17 cellular contexts compared by ENCODE assay signal in genomic region chr5:73278693-73279092, GRCh38.
DNase-seq lines count a peak whose midpoint lies in the region; ATAC-seq and TF ChIP-seq lines count a peak whose summit lies in the region.
"Had no signal": no experiment of that assay in that cellular context is flagged by ENCODE, and none has a peak within 500 bp of the region (broad histone marks: within the 10 kb centered on the region; RNA-seq: fewer than 3 reads in every experiment).

No MANE protein-coding gene starts in this region.

- no peak overlapping the region for H3K4me3 ChIP-seq in PC-3 (ENCODE audit: low read length)
- H3K4me3 ChIP-seq: transverse colon had no signal

- DNase-seq in Calu3 (peak; percentile 75), LoVo (ENCODE audit: low spot score) (peak; percentile 53), PC-3 (peak; percentile 79), glutamatergic neuron (no peak), hippocampal formation (lab: John Stamatoyannopoulos, UW) (no peak), middle frontal gyrus (ENCODE audit: extremely low spot score, low spot score) (no peak)
- DNase-seq in CD4-positive, alpha-beta T cell, result no peak
- no peak for DNase-seq in activated CD4-positive, alpha-beta T cell treated with anti-CD3 and anti-CD28 coated beads for 4 hours
- DNase-seq: activated CD8-positive, alpha-beta T cell treated with anti-CD3 and anti-CD28 coated beads for 36 hours; head of caudate nucleus; NCI-H526 treated with DMSO at 0.1 percent for 48 hours; stimulated activated CD4-positive, alpha-beta T cell treated with anti-CD3 and anti-CD28 coated beads, Interleukin-4, amount 100 ng/mL, for 4 hours; T-helper 1 cell; transverse colon; WERI-Rb-1 had no signal

- H3K27ac Mint-ChIP-seq in Calu3 (ENCODE audit: unreplicated experiment) (no peak overlapping the region), glutamatergic neuron (ENCODE audit: unreplicated experiment) (peak overlapping the region; percentile 56)
- H3K27ac Mint-ChIP-seq in CD4-positive, alpha-beta T cell, result no peak overlapping the region
- H3K27ac Mint-ChIP-seq: activated CD8-positive, alpha-beta T cell treated with anti-CD3 and anti-CD28 coated beads for 36 hours; activated T-helper 1 cell treated with anti-CD3 and anti-CD28 coated beads, Interleukin-12 subunit alpha, Interleukin-12 subunit beta, Interleukin-2, Interleukin-4 antibody, amounts not matched to agents 30 ng/mL and 10 ng/mL and 1 ng/mL, durations not matched to agents 14 hours and 24 hours and 36 hours; IgD-negative memory B cell had no signal

- CTCF ChIA-PET in Calu3 (lab: Charles Lee) (interaction anchor here (1.1 kb wide), 1 partner anchor 62 kb away, joined by 4 read pairs; no protein-coding TSS in a partner anchor), PC-3 (lab: Charles Lee) (no interaction called here)
- CTCF ChIA-PET in CD4-positive, alpha-beta T cell (lab: Charles Lee), result no interaction called here

- H3K9me3 ChIP-seq in PC-3 (ENCODE audit: low read length), result no peaks in the 10 kb centered on the region
- H3K9me3 ChIP-seq in CD4-positive, alpha-beta T cell (ENCODE audit: control insufficient read depth, low read length), result no peaks in the 10 kb centered on the region
- H3K9me3 ChIP-seq: transverse colon had no signal

- H3K4me2 ChIP-seq in PC-3 (ENCODE audit: low read length), result no peak overlapping the region

- H4K20me1 ChIP-seq in PC-3 (ENCODE audit: low read length), result no peaks in the 10 kb centered on the region

- no peaks in the 10 kb centered on the region for H3K79me2 ChIP-seq in PC-3 (ENCODE audit: low read length)

- H3K9me2 ChIP-seq in PC-3 (replicated peaks; ENCODE audit: low read length), result no peaks in the 10 kb centered on the region

- POLR2A ChIA-PET in PC-3 (lab: Charles Lee; ENCODE audit: unreplicated experiment), result no interaction called here
- POLR2A ChIA-PET in CD4-positive, alpha-beta T cell (lab: Charles Lee), result no interaction called here

- H3K4me3 Mint-ChIP-seq in Calu3 (ENCODE audit: low read depth, unreplicated experiment) (no peak overlapping the region), glutamatergic neuron (ENCODE audit: unreplicated experiment) (no peak overlapping the region)
- no peak overlapping the region for H3K4me3 Mint-ChIP-seq in CD4-positive, alpha-beta T cell
- H3K4me3 Mint-ChIP-seq: activated CD8-positive, alpha-beta T cell treated with anti-CD3 and anti-CD28 coated beads for 36 hours; activated T-helper 1 cell treated with anti-CD3 and anti-CD28 coated beads, Interleukin-12 subunit alpha, Interleukin-12 subunit beta, Interleukin-2, Interleukin-4 antibody, amounts not matched to agents 30 ng/mL and 10 ng/mL and 1 ng/mL, durations not matched to agents 14 hours and 24 hours and 36 hours; IgD-negative memory B cell had no signal

- H3K27me3 Mint-ChIP-seq in Calu3 (ENCODE audit: unreplicated experiment) (peaks cover 61% of the 10 kb centered on the region), glutamatergic neuron (ENCODE audit: unreplicated experiment) (peaks cover 3% of the 10 kb centered on the region)
- H3K27me3 Mint-ChIP-seq in CD4-positive, alpha-beta T cell, result peaks cover 77% of the 10 kb centered on the region

- H3K4me1 Mint-ChIP-seq in Calu3 (ENCODE audit: low read depth, unreplicated experiment) (peaks cover 56% of the 10 kb centered on the region), glutamatergic neuron (ENCODE audit: low read depth, unreplicated experiment) (peaks cover 58% of the 10 kb centered on the region)
- H3K4me1 Mint-ChIP-seq in CD4-positive, alpha-beta T cell (ENCODE audit: low read depth), result no peaks in the 10 kb centered on the region
- H3K4me1 Mint-ChIP-seq: IgD-negative memory B cell had no signal

- no peak for ATAC-seq in PC-3
- ATAC-seq in CD4-positive, alpha-beta T cell (ENCODE audit: poor library complexity), result no peak
- ATAC-seq: activated CD8-positive, alpha-beta T cell treated with anti-CD3 and anti-CD28 coated beads for 36 hours had no signal

- H3F3A ChIP-seq in PC-3 (ENCODE audit: low read length, unreplicated experiment), result no peaks in the 10 kb centered on the region

- H3K9me3 Mint-ChIP-seq in Calu3 (ENCODE audit: low read depth, unreplicated experiment) (no peaks in the 10 kb centered on the region), glutamatergic neuron (ENCODE audit: unreplicated experiment) (peaks cover 10% of the 10 kb centered on the region)
- no peaks in the 10 kb centered on the region for H3K9me3 Mint-ChIP-seq in CD4-positive, alpha-beta T cell
- H3K9me3 Mint-ChIP-seq: activated CD8-positive, alpha-beta T cell treated with anti-CD3 and anti-CD28 coated beads for 36 hours; activated T-helper 1 cell treated with anti-CD3 and anti-CD28 coated beads, Interleukin-12 subunit alpha, Interleukin-12 subunit beta, Interleukin-2, Interleukin-4 antibody, amounts not matched to agents 30 ng/mL and 10 ng/mL and 1 ng/mL, durations not matched to agents 14 hours and 24 hours and 36 hours; IgD-negative memory B cell had no signal

- TF ChIP-seq CTCF in Calu3 (IDR thresholded peaks at IDR 0.05; ENCODE audit: unreplicated experiment), result no peak
- TF ChIP-seq CTCF in PC-3 (conservative IDR thresholded peaks at IDR 0.05; ENCODE audit: low read depth, low read length), result no peak
- no peak for TF ChIP-seq CTCF in glutamatergic neuron (IDR thresholded peaks at IDR 0.05; ENCODE audit: partially characterized antibody, unreplicated experiment)
- TF ChIP-seq CTCF in CD4-positive, alpha-beta T cell (IDR thresholded peaks at IDR 0.05), result no peak

- peaks cover 38% of the 10 kb centered on the region for H3K4me1 ChIP-seq in PC-3 (ENCODE audit: insufficient read depth, low read length)

- peaks cover 13% of the 10 kb centered on the region for H3K36me3 Mint-ChIP-seq in Calu3 (ENCODE audit: insufficient read depth, unreplicated experiment)
- H3K36me3 Mint-ChIP-seq in glutamatergic neuron (ENCODE audit: unreplicated experiment), result peaks cover 4% of the 10 kb centered on the region
- no peaks in the 10 kb centered on the region for H3K36me3 Mint-ChIP-seq in CD4-positive, alpha-beta T cell (ENCODE audit: low read depth)
- H3K36me3 Mint-ChIP-seq: IgD-negative memory B cell had no signal

- BruUV-seq in Calu3 (replicated peaks; lab: Mats Ljungman, UMichigan) (no TSS peak), PC-3 (replicated peaks; lab: Mats Ljungman, UMichigan) (no TSS peak)

- no peaks in the 10 kb centered on the region for H3K27me3 ChIP-seq in PC-3 (ENCODE audit: low read length)
- H3K27me3 ChIP-seq in CD4-positive, alpha-beta T cell (ENCODE audit: control insufficient read depth, insufficient read depth, low read length), result peaks cover 15% of the 10 kb centered on the region

- intact Hi-C loops in Calu3 (cut with micrococcal nuclease; ENCODE audit: unreplicated experiment), result no loop called here
- intact Hi-C loops in PC-3 (cut with micrococcal nuclease), result no loop called here
- intact Hi-C loops in CD4-positive, alpha-beta T cell (cut with DNase I, micrococcal nuclease), result no loop called here

- H3K36me3 ChIP-seq in PC-3 (ENCODE audit: low read depth, low read length), result no peaks in the 10 kb centered on the region
- H3K36me3 ChIP-seq: transverse colon, WERI-Rb-1 had no signal

- H3K9ac ChIP-seq in PC-3 (ENCODE audit: low read length), result no peak overlapping the region

- H2AFZ ChIP-seq in PC-3 (ENCODE audit: low read length), result no peak overlapping the region

- no peak overlapping the region for H3K27ac ChIP-seq in PC-3 (ENCODE audit: low read length)
- no peak overlapping the region for H3K27ac ChIP-seq in CD4-positive, alpha-beta T cell (ENCODE audit: low read depth, low read length)
- H3K27ac ChIP-seq: WERI-Rb-1 had no signal

Comparison
In these comparisons a context has a peak if more than half of its experiments do, and no peak if none do; other contexts are left out.
1. DNase-seq: peak in Calu3 (single experiment), LoVo (single experiment) and PC-3 (single experiment); none in glutamatergic neuron (single experiment), CD4-positive, alpha-beta T cell (0 of 10), hippocampal formation (0 of 2), activated CD4-positive, alpha-beta T cell treated with anti-CD3 and anti-CD28 coated beads for 4 hours (0 of 2) and middle frontal gyrus (single experiment).